9 cellular contexts compared by ENCODE assay signal in genomic region chr7:159012353-159013069, GRCh38.
DNase-seq lines count a peak whose midpoint lies in the region; ATAC-seq, FAIRE-seq and TF ChIP-seq lines count a peak whose summit lies in the region.
"Had no signal": no experiment of that assay in that cellular context is flagged by ENCODE, and none has a peak within 500 bp of the region (broad histone marks: within the 10 kb centered on the region; RNA-seq: fewer than 3 reads in every experiment).

No MANE protein-coding gene starts in this region.

- no peak overlapping the region; the same call in 1 of the 2 replicates for H4K91ac ChIP-seq in IMR-90 (ENCODE audit: insufficient read depth, low read depth, low read length)

- H3K9me3 ChIP-seq in IMR-90 (ENCODE audit: control insufficient read depth, insufficient read depth, low read length) (no peaks in the 10 kb centered on the region; the same call in none of the 2 replicates), small intestine (ENCODE audit: control insufficient read depth, low read depth) (no peaks in the 10 kb centered on the region)

- intact Hi-C loops in IMR-90 (cut with micrococcal nuclease): no loop called here

- H3K4me3 ChIP-seq in IMR-90 (ENCODE audit: insufficient read depth, low read depth, low read length): no peak overlapping the region
- no peak overlapping the region for H3K4me3 ChIP-seq in small intestine (ENCODE audit: low read depth in 1 of 2, low read length in 2 of 2)

- H3K23ac ChIP-seq in IMR-90 (ENCODE audit: low read depth, low read length): no peak overlapping the region

- H4K8ac ChIP-seq in IMR-90 (ENCODE audit: low read depth in 2 of 2, low read length in 2 of 2): no peak overlapping the region

- no peak overlapping the region for H2AK5ac ChIP-seq in IMR-90 (ENCODE audit: low read depth, low read length)

- no peaks in the 10 kb centered on the region for H3K79me1 ChIP-seq in IMR-90 (ENCODE audit: low read depth in 1 of 2, low read length in 2 of 2)

- POLR2A ChIA-PET in IMR-90 (lab: Charles Lee; ENCODE audit: unreplicated experiment): no interaction called here

- H4K20me1 ChIP-seq in IMR-90 (ENCODE audit: insufficient read depth, low read length): no peaks in the 10 kb centered on the region

- CTCF ChIA-PET in IMR-90 (lab: Yijun Ruan, JAX): no interaction called here

- H2AK9ac ChIP-seq in IMR-90 (replicated peaks; ENCODE audit: low read depth, low read length, poor library complexity): no peak overlapping the region

- H2BK20ac ChIP-seq in IMR-90 (ENCODE audit: low read depth, low read length): no peak overlapping the region

- H3K18ac ChIP-seq in IMR-90 (ENCODE audit: low read depth, low read length): no peak overlapping the region; the same call in 1 of the 2 replicates

- H2BK120ac ChIP-seq in IMR-90 (ENCODE audit: low read depth, low read length): no peak overlapping the region

- no peak for FAIRE-seq in small intestine (lab: Jason Lieb, UNC)

- H2BK15ac ChIP-seq in IMR-90 (ENCODE audit: low read depth, low read length): no peak overlapping the region

- in situ Hi-C loops in IMR-90 (cut with MboI; ENCODE audit: low sequenced_read_pairs): no loop called here

- no peak overlapping the region for H3K9ac ChIP-seq in IMR-90 (ENCODE audit: low read depth, low read length)

- H3K14ac ChIP-seq in IMR-90 (replicated peaks; ENCODE audit: low read depth, low read length): no peak overlapping the region

- no peak for TF ChIP-seq POLR2A in IMR-90 (IDR thresholded peaks at IDR 0.05; ENCODE audit: low read depth, low read length)

- dilution Hi-C loops in IMR-90 (cut with HindIII; ENCODE audit: low sequenced_read_pairs, unreplicated experiment): no loop called here

- BruUV-seq in IMR-90 (replicated peaks; lab: Mats Ljungman, UMichigan): no TSS peak

- ATAC-seq in IMR-90 (ENCODE audit: low read depth) (no peak), HG02588 (IDR thresholded peaks at IDR 0.05; ENCODE audit: unreplicated experiment) (no peak)

- H3K4me1 ChIP-seq in IMR-90 (ENCODE audit: control insufficient read depth, insufficient read depth, low read length): peaks cover 7% of the 10 kb centered on the region; the same call in 1 of the 2 replicates
- H3K4me1 ChIP-seq in small intestine (ENCODE audit: control insufficient read depth in 2 of 2, insufficient read depth in 1 of 2, low read depth in 1 of 2, low read length in 1 of 2): no peaks in the 10 kb centered on the region

- H3K36me3 ChIP-seq in IMR-90 (ENCODE audit: control insufficient read depth, insufficient read depth, low read length) (no peaks in the 10 kb centered on the region), small intestine (ENCODE audit: control insufficient read depth in 2 of 2, insufficient read depth in 2 of 2, low read length in 2 of 2) (no peaks in the 10 kb centered on the region)

- H4K5ac ChIP-seq in IMR-90 (ENCODE audit: low read depth, low read length): no peak overlapping the region; the same call in 1 of the 2 replicates

- no peak overlapping the region for H3K4ac ChIP-seq in IMR-90 (ENCODE audit: low read depth, low read length)

- H2BK5ac ChIP-seq in IMR-90 (ENCODE audit: low read depth, low read length, poor library complexity, severe bottlenecking): no peak overlapping the region

- H2AFZ ChIP-seq in IMR-90 (replicated peaks; ENCODE audit: low read length, poor library complexity): no peak overlapping the region

- TF ChIP-seq CTCF in IMR-90 (conservative IDR thresholded peaks at IDR 0.05; ENCODE audit: low read depth, low read length): no peak

- H3K27me3 ChIP-seq in IMR-90 (ENCODE audit: control insufficient read depth, insufficient read depth, low read length) (no peaks in the 10 kb centered on the region), small intestine (ENCODE audit: control insufficient read depth in 2 of 2, insufficient read depth in 2 of 2, low read length in 2 of 2) (no peaks in the 10 kb centered on the region)

- no peak for DNase-seq in IMR-90
- DNase-seq in hypothalamus (lab: John Stamatoyannopoulos, UW): peak in 31 of 51 donors; percentile 7 to 73 (median 51)
- DNase-seq in small intestine: peak; percentile 27
- no peak for DNase-seq in activated T-cell treated with anti-CD3 and anti-CD28 coated beads, Interleukin-2, amount 50 U/mL, for 48 hours
- no peak for DNase-seq in stimulated activated CD4-positive, alpha-beta T cell treated with anti-CD3 and anti-CD28 coated beads, Interleukin-15, amount 100 ng/mL, for 24 hours
- no peak for DNase-seq in activated naive CD4-positive, alpha-beta T cell treated with Interleukin-2 at 50 U/mL for 16 hours
- DNase-seq: NK-92 treated with Interleukin-12 subunit alpha and Interleukin-12 subunit beta, amount 100 ng/mL, for 24 hours had no signal

- H3K27ac ChIP-seq in IMR-90 (ENCODE audit: insufficient read depth, low read length) (peak overlapping the region; percentile 84; the same call in 1 of the 2 replicates), angular gyrus (ENCODE audit: low read depth, low read length) (peak overlapping the region; percentile 38), small intestine (ENCODE audit: low read depth in 1 of 2, low read length in 1 of 2) (no peak overlapping the region)

- no peak overlapping the region; the same call in 1 of the 2 replicates for H3K4me2 ChIP-seq in IMR-90 (ENCODE audit: low read depth, low read length)

- no peak overlapping the region for H3K56ac ChIP-seq in IMR-90 (ENCODE audit: extremely low read depth, insufficient read depth, low read length)

- WGBS in IMR-90 (ENCODE audit: extremely low coverage in 2 of 2, insufficient read length in 1 of 2), 2 experiments: 0% methylated on average over 2 of the region's 12 CpGs; no CpG with 5 or more reads in 1 of the 2 experiments
- WGBS in small intestine, 3 donors: 23 to 34% (median 31%) methylated on average over 12 of the region's 12 CpGs

- no peak for TF ChIP-seq RAD21 in IMR-90 (IDR thresholded peaks at IDR 0.05; ENCODE audit: low read length)

- H3K9me1 ChIP-seq in IMR-90 (ENCODE audit: insufficient read depth, low read length): no peaks in the 10 kb centered on the region

TF ChIP-seq in IMR-90, 13 proteins besides CTCF, POLR2A, EP300 and RAD21:
- TF ChIP-seq CHD1 (IDR thresholded peaks at IDR 0.05; ENCODE audit: low read depth, low read length) (no peak), ELK1 (IDR thresholded peaks at IDR 0.05; ENCODE audit: borderline replicate concordance, low read depth, low read length) (no peak), RCOR1 (IDR thresholded peaks at IDR 0.05; ENCODE audit: insufficient replicate concordance, low read length) (no peak), MXI1 (IDR thresholded peaks at IDR 0.05; ENCODE audit: borderline replicate concordance, low read depth, low read length) (no peak), MAZ (IDR thresholded peaks at IDR 0.05; ENCODE audit: borderline replicate concordance, low read depth, low read length) (no peak), NFE2L2 (IDR thresholded peaks at IDR 0.05; ENCODE audit: low read depth, low read length) (no peak), FOS (IDR thresholded peaks at IDR 0.05; ENCODE audit: low read depth, low read length) (no peak), USF2 (IDR thresholded peaks at IDR 0.05; ENCODE audit: low read depth, low read length) (no peak), RFX5 (IDR thresholded peaks at IDR 0.05; ENCODE audit: low read depth, low read length) (no peak), CEBPB (IDR thresholded peaks at IDR 0.05; ENCODE audit: low read depth, low read length) (no peak), MAFK (IDR thresholded peaks at IDR 0.05; ENCODE audit: low read depth, low read length) (no peak), SMC3 (IDR thresholded peaks at IDR 0.05; ENCODE audit: low read depth, low read length) (no peak), BHLHE40 (IDR thresholded peaks at IDR 0.05; ENCODE audit: low read depth, low read length) (no peak)

Comparison
In these comparisons a context has a peak if more than half of its experiments do, and no peak if none do; other contexts are left out.
1. DNase-seq: peak in hypothalamus (31 of 51) and small intestine (single experiment); none in IMR-90 (single experiment), activated T-cell treated with anti-CD3 and anti-CD28 coated beads, Interleukin-2, amount 50 U/mL, for 48 hours (0 of 2), stimulated activated CD4-positive, alpha-beta T cell treated with anti-CD3 and anti-CD28 coated beads, Interleukin-15, amount 100 ng/mL, for 24 hours (single experiment) and activated naive CD4-positive, alpha-beta T cell treated with Interleukin-2 at 50 U/mL for 16 hours (single experiment).
2. H3K27ac ChIP-seq: peak in IMR-90 (single experiment) and angular gyrus (single experiment); none in small intestine (0 of 2).